In the genomic region with DNA sequence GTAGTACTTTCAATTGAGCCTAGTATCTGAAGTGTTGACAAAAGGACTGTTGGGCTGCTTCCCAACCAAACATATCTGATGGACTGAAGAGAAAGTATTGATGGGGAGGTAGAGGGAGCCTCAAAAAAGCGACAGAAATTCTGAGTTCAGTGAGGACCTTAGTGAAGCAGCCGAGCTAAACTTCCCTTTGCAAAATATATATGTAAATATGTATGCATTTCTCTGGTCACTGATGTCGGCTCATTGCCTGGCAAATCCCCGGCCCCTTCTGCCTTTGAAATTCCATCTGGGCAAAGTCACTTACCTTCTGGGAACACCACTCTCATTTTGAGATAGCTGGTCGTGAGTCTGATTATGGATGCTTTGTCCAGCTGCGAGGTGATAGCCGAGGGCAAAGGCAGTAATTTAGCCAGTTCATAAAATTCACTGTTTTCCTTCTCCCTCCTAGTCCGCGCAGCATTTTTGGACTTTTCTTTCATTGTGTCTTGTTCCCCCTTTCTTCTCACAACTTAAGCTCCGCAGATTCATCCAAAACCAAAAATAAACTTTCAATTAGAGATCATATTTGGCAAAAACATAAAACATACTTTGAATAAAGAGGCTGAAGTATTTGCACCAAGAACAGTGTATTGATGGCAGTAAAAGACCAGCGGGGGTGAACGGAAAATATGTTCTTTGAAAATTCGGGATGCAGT, we compare ENCODE assay signal across 1 cellular context.
TF ChIP-seq lines count a peak whose summit lies in the region.

No MANE protein-coding gene starts in this region.

TF ChIP-seq in HepG2, 621 proteins besides CTCF, POLR2A, EP300 and RAD21:
- TF ChIP-seq, protein P1, sequence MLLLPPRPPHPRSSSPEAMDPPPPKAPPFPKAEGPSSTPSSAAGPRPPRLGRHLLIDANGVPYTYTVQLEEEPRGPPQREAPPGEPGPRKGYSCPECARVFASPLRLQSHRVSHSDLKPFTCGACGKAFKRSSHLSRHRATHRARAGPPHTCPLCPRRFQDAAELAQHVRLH (CRISPR knock-in tag; IDR thresholded peaks at IDR 0.05; ENCODE audit: borderline replicate concordance, low read depth), result no peak
- TF ChIP-seq REXO4 (CRISPR knock-in tag; IDR thresholded peaks at IDR 0.05; ENCODE audit: borderline replicate concordance) (no peak), MEIS2 (CRISPR knock-in tag; IDR thresholded peaks at IDR 0.05) (no peak), ZNF549 (CRISPR knock-in tag; IDR thresholded peaks at IDR 0.05) (no peak)
- TF ChIP-seq, protein P2, sequence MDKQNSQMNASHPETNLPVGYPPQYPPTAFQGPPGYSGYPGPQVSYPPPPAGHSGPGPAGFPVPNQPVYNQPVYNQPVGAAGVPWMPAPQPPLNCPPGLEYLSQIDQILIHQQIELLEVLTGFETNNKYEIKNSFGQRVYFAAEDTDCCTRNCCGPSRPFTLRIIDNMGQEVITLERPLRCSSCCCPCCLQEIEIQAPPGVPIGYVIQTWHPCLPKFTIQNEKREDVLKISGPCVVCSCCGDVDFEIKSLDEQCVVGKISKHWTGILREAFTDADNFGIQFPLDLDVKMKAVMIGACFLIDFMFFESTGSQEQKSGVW (CRISPR knock-in tag; IDR thresholded peaks at IDR 0.05; ENCODE audit: borderline replicate concordance), result no peak
